In genomic region chr15:77402740-77403379, GRCh38 we compare ENCODE assay signal across 17 cellular contexts. TPM values are rescaled to one million over a fixed set of nuclear protein-coding genes. Genes with fewer than 3 reads are reported as not detected.
DNase-seq lines count a peak whose midpoint lies in the region; ATAC-seq, FAIRE-seq and TF ChIP-seq lines count a peak whose summit lies in the region.
"Had no signal": no experiment of that assay in that cellular context is flagged by ENCODE, and none has a peak within 500 bp of the region (broad histone marks: within the 10 kb centered on the region; RNA-seq: fewer than 3 reads in every experiment).

No MANE protein-coding gene starts in this region.

- BruUV-seq in HCT116 (replicated peaks; lab: Mats Ljungman, UMichigan): no TSS peak

- no peak for TF ChIP-seq RAD21 in HCT116 (IDR thresholded peaks at IDR 0.05; ENCODE audit: low read depth)

- H3K4me3 Mint-ChIP-seq in astrocyte (ENCODE audit: unreplicated experiment): no peak overlapping the region
- no peak overlapping the region for H3K4me3 Mint-ChIP-seq in naive thymus-derived CD8-positive, alpha-beta T cell

- H3K79me2 ChIP-seq in HCT116 (ENCODE audit: insufficient read depth, low read length) (peaks cover 14% of the 10 kb centered on the region), astrocyte (ENCODE audit: insufficient read depth, low read length) (peaks cover 93% of the 10 kb centered on the region)

- H3K4me1 ChIP-seq in HCT116 (ENCODE audit: control insufficient read depth in 1 of 2, insufficient read depth in 2 of 2, low read length in 2 of 2) (peaks cover 0 to 5% of the 10 kb centered on the region in 2 experiments; a peak in 1 of 4 replicates), astrocyte (ENCODE audit: insufficient read depth, low read length) (peaks cover 8% of the 10 kb centered on the region), right cardiac atrium (ENCODE audit: control insufficient read depth, insufficient read depth, low read length) (no peaks in the 10 kb centered on the region), BE2C (no peaks in the 10 kb centered on the region; the same call in 1 of the 2 replicates)

- CTCF ChIA-PET in HCT116 (lab: Charles Lee): no interaction called here

- H2AFZ ChIP-seq in HCT116 (ENCODE audit: low read depth, low read length, poor library complexity, severe bottlenecking) (no peak overlapping the region), astrocyte (ENCODE audit: low read depth, low read length) (no peak overlapping the region)

- no peaks in the 10 kb centered on the region for H3K9me2 ChIP-seq in HCT116 (ENCODE audit: insufficient read depth)

- no peaks in the 10 kb centered on the region for H3K27me3 Mint-ChIP-seq in astrocyte (ENCODE audit: low read depth, unreplicated experiment)
- H3K27me3 Mint-ChIP-seq in naive thymus-derived CD8-positive, alpha-beta T cell: no peaks in the 10 kb centered on the region

- no peak for ATAC-seq in HCT116
- ATAC-seq in right cardiac atrium: no peak
- ATAC-seq in left ventricle myocardium superior: no peak
- no peak for ATAC-seq in naive thymus-derived CD8-positive, alpha-beta T cell

- H3K9me3 ChIP-seq in HCT116 (ENCODE audit: control insufficient read depth in 1 of 2, insufficient read depth in 1 of 2, low read depth in 1 of 2, low read length in 2 of 2) (peaks cover 8 to 12% of the 10 kb centered on the region in 2 experiments; a peak in 2 of 4 replicates), astrocyte (ENCODE audit: insufficient read depth, low read depth, low read length) (no peaks in the 10 kb centered on the region), right cardiac atrium (ENCODE audit: control insufficient read depth, low read length) (no peaks in the 10 kb centered on the region), BE2C (no peaks in the 10 kb centered on the region)

- no peak overlapping the region for H3K9ac ChIP-seq in HCT116 (ENCODE audit: low read length)
- no peak overlapping the region for H3K9ac ChIP-seq in astrocyte (ENCODE audit: low read length)

- POLR2A ChIA-PET in HCT116 (lab: Charles Lee): interaction anchor here (0.7 kb wide), 1 partner anchor 1091 kb away, joined by 3 read pairs; no protein-coding TSS in a partner anchor
- POLR2A ChIA-PET in naive thymus-derived CD8-positive, alpha-beta T cell (lab: Charles Lee): no interaction called here

- H3K9me3 Mint-ChIP-seq in astrocyte (ENCODE audit: unreplicated experiment): peaks cover 4% of the 10 kb centered on the region
- peaks cover 9 to 27% (median 21%) of the 10 kb centered on the region in 9 donors for H3K9me3 Mint-ChIP-seq in naive thymus-derived CD8-positive, alpha-beta T cell

- H3K27ac ChIP-seq in HCT116 (ENCODE audit: low read depth, low read length) (no peak overlapping the region), astrocyte (ENCODE audit: low read depth, low read length) (peak overlapping the region; percentile 21), right cardiac atrium (ENCODE audit: low read length) (no peak overlapping the region)
- H3K27ac ChIP-seq: epithelial cell of prostate had no signal

- peak; percentile 20 for DNase-seq in Ammon's horn (ENCODE audit: low spot score)
- DNase-seq in HCT116 (ENCODE audit: low read depth, low spot score): no peak
- peak; percentile 71 for DNase-seq in astrocyte (ENCODE audit: low read depth)
- peak; percentile 22 to 31 for DNase-seq in lung microvascular endothelial cell (ENCODE audit: low read depth in 2 of 2)
- DNase-seq in right cardiac atrium: no peak
- no peak for DNase-seq in left ventricle myocardium superior
- no peak for DNase-seq in naive thymus-derived CD8-positive, alpha-beta T cell
- no peak for DNase-seq in BE2C
- DNase-seq: aorta; Karpas-422; kidney; NCI-H2171; SHP77 treated with DMSO at 0.1 percent for 48 hours; stimulated activated CD4-positive, alpha-beta T cell treated with anti-CD3 and anti-CD28 coated beads, Interleukin-15, amount 100 ng/mL, for 24 hours; stimulated activated naive CD4-positive, alpha-beta T cell treated with Interleukin-2 at 50 U/mL for 16 hours had no signal

- peak overlapping the region; percentile 5 for H3K27ac Mint-ChIP-seq in astrocyte (ENCODE audit: unreplicated experiment)
- H3K27ac Mint-ChIP-seq in naive thymus-derived CD8-positive, alpha-beta T cell: peak overlapping the region in 1 of 10 donors; percentile 15

- peaks cover 7% of the 10 kb centered on the region for H3K4me1 Mint-ChIP-seq in astrocyte (ENCODE audit: low read depth, unreplicated experiment)
- H3K4me1 Mint-ChIP-seq in naive thymus-derived CD8-positive, alpha-beta T cell: peaks cover 3 to 24% (median 10%) of the 10 kb centered on the region in 4 donors

- TF ChIP-seq POLR2A in HCT116 (IDR thresholded peaks at IDR 0.05; ENCODE audit: borderline replicate concordance, extremely low read depth, insufficient read depth, insufficient read length): no peak

- FAIRE-seq in astrocyte (lab: Jason Lieb, UNC): peak; percentile 67
- FAIRE-seq: D721Med, kidney had no signal

- intact Hi-C loops in HCT116 (cut with micrococcal nuclease) (no loop called here), right cardiac atrium (cut with DNase I) (loop anchor here in 1 of 4 donors (10.0 kb wide), 1 partner anchor 48 kb away; no protein-coding TSS in a partner anchor), left ventricle myocardium superior (cut with micrococcal nuclease) (no loop called here)

- TF ChIP-seq CTCF in HCT116 (IDR thresholded peaks at IDR 0.05 in 2 of 3, conservative IDR thresholded peaks at IDR 0.05 in 1 of 3; ENCODE audit: borderline replicate concordance in 1 of 3, insufficient read depth in 1 of 3, low read depth in 2 of 3, low read length in 2 of 3) (no peak), astrocyte (IDR thresholded peaks at IDR 0.05; ENCODE audit: insufficient read depth, low read depth, low read length) (no peak), BE2C (IDR thresholded peaks at IDR 0.05; ENCODE audit: low read depth, low read length) (no peak)

- H3K4me3 ChIP-seq in HCT116 (replicated peaks in 1 of 2; ENCODE audit: low read depth in 1 of 2, low read length in 2 of 2) (no peak overlapping the region), astrocyte (ENCODE audit: insufficient read depth, low read depth, low read length) (peak overlapping the region; percentile 5), right cardiac atrium (ENCODE audit: low read length) (no peak overlapping the region), BE2C (ENCODE audit: low read depth, low read length) (no peak overlapping the region)

- H3K36me3 Mint-ChIP-seq in astrocyte (ENCODE audit: low read depth, unreplicated experiment): peaks cover 14% of the 10 kb centered on the region
- H3K36me3 Mint-ChIP-seq in naive thymus-derived CD8-positive, alpha-beta T cell: peaks cover 0 to 21% (median 17%) of the 10 kb centered on the region in 3 donors

- H3K27me3 ChIP-seq in HCT116 (ENCODE audit: insufficient read depth, low read length): no peaks in the 10 kb centered on the region
- H3K27me3 ChIP-seq in astrocyte (ENCODE audit: insufficient read depth, low read length): no peaks in the 10 kb centered on the region
- H3K27me3 ChIP-seq in right cardiac atrium (ENCODE audit: control insufficient read depth, insufficient read depth): no peaks in the 10 kb centered on the region
- H3K27me3 ChIP-seq in BE2C: no peaks in the 10 kb centered on the region

- H3K4me2 ChIP-seq in HCT116 (ENCODE audit: low read length) (peak overlapping the region; percentile 10; the same call in 1 of the 2 replicates), astrocyte (ENCODE audit: low read length) (peak overlapping the region; percentile 68)

- WGBS in right cardiac atrium: 18% methylated on average over 1 of the region's 1 CpG

- RAD21 ChIA-PET in HCT116 (lab: Charles Lee; ENCODE audit: low non-redundant PET in 1 of 2, low total read pairs in 2 of 2, uncharacterized antibody in 2 of 2, unreplicated experiment in 2 of 2): no interaction called here

- H3K36me3 ChIP-seq in HCT116 (ENCODE audit: control insufficient read depth in 1 of 2, insufficient read depth in 2 of 2, low read length in 2 of 2): no peaks in the 10 kb centered on the region
- H3K36me3 ChIP-seq in astrocyte (ENCODE audit: insufficient read depth, low read length): no peaks in the 10 kb centered on the region
- H3K36me3 ChIP-seq in BE2C: no peaks in the 10 kb centered on the region

- H4K20me1 ChIP-seq in HCT116 (ENCODE audit: insufficient read depth) (no peaks in the 10 kb centered on the region; the same call in 1 of the 2 replicates), astrocyte (ENCODE audit: insufficient read depth, low read length) (peaks cover 79% of the 10 kb centered on the region)

TF ChIP-seq in HCT116, 20 proteins besides CTCF, POLR2A, EP300 and RAD21 (continues in another document):
- TF ChIP-seq EZH2phosphoT487 (IDR thresholded peaks at IDR 0.05; ENCODE audit: borderline replicate concordance): no peak
- TF ChIP-seq SIN3A (IDR thresholded peaks at IDR 0.05; ENCODE audit: low read depth): no peak

RNA-seq across cellular contexts. Expression of gene PEAK1, which starts 17.0 kb away (rescaled TPM):
- total RNA-seq in HCT116 (2021; ENCODE audit: unreplicated experiment) (23.4 TPM), astrocyte (58.5 and 62.3 TPM in 2 replicates), lung microvascular endothelial cell (61.9 and 71.8 TPM in 2 replicates), right cardiac atrium (10 to 100 TPM; 71.7 to 97.3 (median 91.3) TPM), left ventricle myocardium superior (67.4 TPM)
- 5.1 and 6.0 TPM in 2 replicates for polyA plus RNA-seq in HCT116 (2012)
- polyA plus RNA-seq in right cardiac atrium: 13.8 TPM
- 10 to 100 TPM; 20.4 to 23.0 TPM for total RNA-seq in naive thymus-derived CD8-positive, alpha-beta T cell
- 1 to 10 TPM; 1.0 to 2.8 (median 1.6) TPM for polyA plus RNA-seq in naive thymus-derived CD8-positive, alpha-beta T cell
- polyA plus RNA-seq in BE2C (2012; ENCODE audit: insufficient read depth, insufficient read length, low read depth): 1.4 TPM

RNA-seq across cellular contexts. Expression of gene HMG20A, which starts 17.8 kb away (rescaled TPM):
- 37.7 TPM for total RNA-seq in HCT116 (2021; ENCODE audit: unreplicated experiment)
- 18.9 and 21.1 TPM in 2 replicates for polyA plus RNA-seq in HCT116 (2012)
- total RNA-seq in astrocyte: 46.8 and 47.4 TPM in 2 replicates
- total RNA-seq in lung microvascular endothelial cell: 27.0 and 27.5 TPM in 2 replicates
- total RNA-seq in right cardiac atrium: 10 to 100 TPM; 39.3 to 51.9 (median 43.8) TPM
- polyA plus RNA-seq in right cardiac atrium: 20.4 TPM
- 32.0 TPM for total RNA-seq in left ventricle myocardium superior
- 10 to 100 TPM; 57.9 to 72.4 TPM for total RNA-seq in naive thymus-derived CD8-positive, alpha-beta T cell
- 10 to 100 TPM; 28.7 to 35.7 (median 30.0) TPM for polyA plus RNA-seq in naive thymus-derived CD8-positive, alpha-beta T cell
- 32.0 TPM for polyA plus RNA-seq in BE2C (2012; ENCODE audit: insufficient read depth, insufficient read length, low read depth)

Comparison
In these comparisons a context has a peak if more than half of its experiments do, and no peak if none do; other contexts are left out.
1. DNase-seq: peak in Ammon's horn (single experiment), astrocyte (single experiment) and lung microvascular endothelial cell (2 of 2); none in HCT116 (single experiment), right cardiac atrium (0 of 3), left ventricle myocardium superior (single experiment), naive thymus-derived CD8-positive, alpha-beta T cell (0 of 10) and BE2C (single experiment).